Comparison of ENCODE assay signal across 8 cellular contexts in genomic region chr10:86521620-86522384, GRCh38. TPM values are rescaled to one million over a fixed set of nuclear protein-coding genes. Genes with fewer than 3 reads are reported as not detected.
A peak's percentile ranks its signal among the peaks of the same experiment; 100 is the strongest.
DNase-seq lines count a peak whose midpoint lies in the region; ATAC-seq and TF ChIP-seq lines count a peak whose summit lies in the region.

WAPL (minus strand) TSS chr10:86521792; CDS start chr10:86518069, 3,723 bp downstream.

- peak within 1 kb of the TSS; percentile 77 to 99 (median 94) for H3K4me3 ChIP-seq in upper lobe of left lung

- TF ChIP-seq POLR2A in upper lobe of left lung (IDR thresholded peaks at IDR 0.05), result peak in 3 of 4 donors; percentile 57 to 92 (median 84)

- ATAC-seq in GM18498 (IDR thresholded peaks at IDR 0.05; ENCODE audit: unreplicated experiment) (peak; percentile 94), HG02884 (IDR thresholded peaks at IDR 0.05; ENCODE audit: unreplicated experiment) (peak; percentile 94), left cardiac atrium (peak; percentile 98 to 99), upper lobe of left lung (ENCODE audit: low FRiP score in 2 of 2) (peak; percentile 97 to 99)

- DNase-seq in NCI-H146 treated with DMSO at 0.1 percent for 48 hours (lab: John Stamatoyannopoulos, UW; ENCODE audit: unreplicated experiment) (peak; percentile 91), amniotic stem cell (lab: John Stamatoyannopoulos, UW) (peak; percentile 92), left cardiac atrium (peak; percentile 96), posterior vena cava (ENCODE audit: low spot score) (peak; percentile 98), upper lobe of left lung (peak; percentile 97 to 99)

- peaks cover 21% of the 10 kb centered on the region for H3K36me3 Mint-ChIP-seq in T-helper 1 cell treated with Interleukin-12 subunit alpha and Interleukin-12 subunit beta and Interleukin-4 antibody, amounts not matched to agents 30 μg/mL and 1 μg/mL, for 36 hours (ENCODE audit: low read depth)

- peaks cover 0 to 10% (median 0%) of the 10 kb centered on the region in 4 donors for H3K36me3 ChIP-seq in upper lobe of left lung

- H3K27me3 ChIP-seq in upper lobe of left lung, result no peaks in the 10 kb centered on the region

- H3K27me3 Mint-ChIP-seq in T-helper 1 cell treated with Interleukin-12 subunit alpha and Interleukin-12 subunit beta and Interleukin-4 antibody, amounts not matched to agents 30 μg/mL and 1 μg/mL, for 36 hours (ENCODE audit: low read depth), result no peaks in the 10 kb centered on the region

- intact Hi-C loops in left cardiac atrium (cut with DNase I), result no loop called here
- intact Hi-C loops in posterior vena cava (cut with DNase I), result no loop called here

- peaks cover 43 to 56% (median 46%) of the 10 kb centered on the region in 4 donors for H3K4me1 ChIP-seq in upper lobe of left lung

- peak in 2 of 6 experiments; percentile 5 to 11 for TF ChIP-seq CTCF in upper lobe of left lung (IDR thresholded peaks at IDR 0.05)

- H3K4me1 Mint-ChIP-seq in T-helper 1 cell treated with Interleukin-12 subunit alpha and Interleukin-12 subunit beta and Interleukin-4 antibody, amounts not matched to agents 30 μg/mL and 1 μg/mL, for 36 hours (ENCODE audit: low read depth), result peaks cover 39% of the 10 kb centered on the region

- WGBS in upper lobe of left lung, 2 donors, result 0 to 1% methylated on average over 27 to 33 of the region's 91 CpGs

- no peaks in the 10 kb centered on the region for H3K9me3 ChIP-seq in upper lobe of left lung

- no peak for TF ChIP-seq EP300 in upper lobe of left lung (IDR thresholded peaks at IDR 0.05)

- H3K9me3 Mint-ChIP-seq in T-helper 1 cell treated with Interleukin-12 subunit alpha and Interleukin-12 subunit beta and Interleukin-4 antibody, amounts not matched to agents 30 μg/mL and 1 μg/mL, for 36 hours, result no peaks in the 10 kb centered on the region

- H3K27ac ChIP-seq in upper lobe of left lung, result peak within 1 kb of the TSS; percentile 98 to 99 (median 98)

- peak within 1 kb of the TSS; percentile 95 for H3K4me3 Mint-ChIP-seq in T-helper 1 cell treated with Interleukin-12 subunit alpha and Interleukin-12 subunit beta and Interleukin-4 antibody, amounts not matched to agents 30 μg/mL and 1 μg/mL, for 36 hours

- H3K27ac Mint-ChIP-seq in T-helper 1 cell treated with Interleukin-12 subunit alpha and Interleukin-12 subunit beta and Interleukin-4 antibody, amounts not matched to agents 30 μg/mL and 1 μg/mL, for 36 hours, result peak within 1 kb of the TSS; percentile 90

RNA-seq across cellular contexts. Expression of gene WAPL, which starts in this region (rescaled TPM):
- total RNA-seq in left cardiac atrium, result 10 to 100 TPM; 20.4 to 25.1 TPM
- total RNA-seq in posterior vena cava, result 10 to 100 TPM; 28.1 to 30.2 TPM
- total RNA-seq in upper lobe of left lung, result 10 to 100 TPM; 24.5 to 55.2 (median 38.1) TPM

Comparison
In these comparisons a context has a peak if more than half of its experiments do, and no peak if none do; other contexts are left out.
1. Peak in every context shown above with its lines: DNase-seq, ATAC-seq, H3K4me3 ChIP-seq and H3K27ac ChIP-seq.